9 cellular contexts compared by ENCODE assay signal in the genomic region with DNA sequence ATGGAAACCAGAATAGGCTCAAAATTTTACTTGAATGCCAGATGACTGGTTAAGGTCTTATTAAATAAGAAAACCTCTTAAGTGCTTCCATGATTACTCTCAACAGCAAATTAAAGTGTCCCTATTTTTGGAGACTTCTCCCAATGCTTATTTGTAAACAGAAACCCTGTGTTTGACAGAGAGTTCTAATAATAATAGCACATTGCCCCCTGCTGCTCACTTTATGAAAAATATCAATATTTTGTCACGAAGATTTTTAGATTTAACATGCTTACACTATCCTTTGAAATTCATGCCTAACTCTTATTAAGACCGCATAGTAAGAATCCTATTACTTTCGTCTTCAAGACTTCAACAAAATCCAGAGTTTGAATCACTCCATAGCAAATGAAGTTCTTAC.
DNase-seq lines count a peak whose midpoint lies in the region; ATAC-seq, FAIRE-seq and TF ChIP-seq lines count a peak whose summit lies in the region.
"Had no signal": no experiment of that assay in that cellular context is flagged by ENCODE, and none has a peak within 500 bp of the region (broad histone marks: within the 10 kb centered on the region; RNA-seq: fewer than 3 reads in every experiment).

No MANE protein-coding gene starts in this region.

- H3F3A ChIP-seq in neural progenitor cell (ENCODE audit: low read depth) = peaks cover 14% of the 10 kb centered on the region

- H3K4me1 Mint-ChIP-seq in chondrocyte (ENCODE audit: low read depth) = peaks cover 27% of the 10 kb centered on the region
- H3K4me1 Mint-ChIP-seq in neural progenitor cell = peaks cover 35% of the 10 kb centered on the region

- H2AFZ ChIP-seq in neural progenitor cell (replicated peaks) = no peak overlapping the region

- no peak for TF ChIP-seq POLR2A in NB4 (IDR thresholded peaks at IDR 0.05; ENCODE audit: extremely low read depth, insufficient read length)
- TF ChIP-seq POLR2A in GM12892 (IDR thresholded peaks at IDR 0.05; ENCODE audit: low read depth, low read length) = no peak

- DNase-seq in NB4 (ENCODE audit: low read depth) = peak; percentile 21
- no peak for DNase-seq in chondrocyte (ENCODE audit: low spot score)
- DNase-seq in neural progenitor cell (ENCODE audit: low spot score) = no peak
- no peak for DNase-seq in activated naive CD4-positive, alpha-beta T cell treated with anti-CD3 and anti-CD28 coated beads, Interleukin-2, amount 50 U/mL, for 72 hours (ENCODE audit: low spot score in 2 of 2)
- DNase-seq in GM12892 (ENCODE audit: insufficient read length) = no peak
- DNase-seq: NCI-H1930; stimulated activated CD4-positive, alpha-beta T cell treated with anti-CD3 and anti-CD28 coated beads, Interleukin-4, amount 100 ng/mL, for 24 hours had no signal

- no peaks in the 10 kb centered on the region for H3K9me3 ChIP-seq in neural progenitor cell (ENCODE audit: low read depth)

- H3K27ac Mint-ChIP-seq in chondrocyte (ENCODE audit: unreplicated experiment) (no peak overlapping the region), neural progenitor cell (no peak overlapping the region)
- no peak overlapping the region for H3K27ac Mint-ChIP-seq in activated naive CD4-positive, alpha-beta T cell treated with anti-CD3 and anti-CD28 coated beads, Interleukin-2, amount 50 U/mL, for 72 hours

- no peaks in the 10 kb centered on the region for H3K36me3 ChIP-seq in neural progenitor cell

- peaks cover 12% of the 10 kb centered on the region for H3K4me1 ChIP-seq in neural progenitor cell

- no peaks in the 10 kb centered on the region for H3K79me2 ChIP-seq in neural progenitor cell (ENCODE audit: low read depth)

- H3K4me3 ChIP-seq in NB4 (ENCODE audit: low read depth, low read length) (no peak overlapping the region), neural progenitor cell (no peak overlapping the region)

- H4K20me1 ChIP-seq in neural progenitor cell (ENCODE audit: low read depth) = no peaks in the 10 kb centered on the region

- no peak overlapping the region for H3K9ac ChIP-seq in neural progenitor cell

- H3K4me3 Mint-ChIP-seq in chondrocyte (ENCODE audit: unreplicated experiment) (no peak overlapping the region), neural progenitor cell (no peak overlapping the region)

- no peak overlapping the region for H3K4me2 ChIP-seq in neural progenitor cell

- ATAC-seq in activated naive CD4-positive, alpha-beta T cell treated with anti-CD3 and anti-CD28 coated beads, Interleukin-2, amount 50 U/mL, for 72 hours = no peak
- ATAC-seq in GM19395 (IDR thresholded peaks at IDR 0.05; ENCODE audit: unreplicated experiment) = no peak

- no peak overlapping the region for H3K27ac ChIP-seq in neural progenitor cell

- TF ChIP-seq CTCF in GM12873 (IDR thresholded peaks at IDR 0.05; ENCODE audit: insufficient read depth, low read depth, low read length, missing control alignments) = peak; percentile 30
- no peak for TF ChIP-seq CTCF in NB4 (IDR thresholded peaks at IDR 0.05; ENCODE audit: low read depth, low read length)
- TF ChIP-seq CTCF in chondrocyte (IDR thresholded peaks at IDR 0.05) = peak; percentile 88
- peak; percentile 40 for TF ChIP-seq CTCF in neural progenitor cell (IDR thresholded peaks at IDR 0.05)

- FAIRE-seq in GM12892 (lab: Jason Lieb, UNC) = no peak

- H3K27me3 ChIP-seq in neural progenitor cell = no peaks in the 10 kb centered on the region

- no peaks in the 10 kb centered on the region for H3K9me3 Mint-ChIP-seq in chondrocyte (ENCODE audit: low read depth)
- no peaks in the 10 kb centered on the region for H3K9me3 Mint-ChIP-seq in neural progenitor cell
- H3K9me3 Mint-ChIP-seq in activated naive CD4-positive, alpha-beta T cell treated with anti-CD3 and anti-CD28 coated beads, Interleukin-2, amount 50 U/mL, for 72 hours = no peaks in the 10 kb centered on the region

- no peaks in the 10 kb centered on the region for H3K36me3 Mint-ChIP-seq in chondrocyte (ENCODE audit: low read depth)
- H3K36me3 Mint-ChIP-seq in neural progenitor cell = peaks cover 2% of the 10 kb centered on the region
- no peaks in the 10 kb centered on the region for H3K36me3 Mint-ChIP-seq in activated naive CD4-positive, alpha-beta T cell treated with anti-CD3 and anti-CD28 coated beads, Interleukin-2, amount 50 U/mL, for 72 hours

- H3K27me3 Mint-ChIP-seq in chondrocyte (ENCODE audit: low read depth) (no peaks in the 10 kb centered on the region), neural progenitor cell (ENCODE audit: insufficient read depth, low read depth) (peaks cover 2% of the 10 kb centered on the region)
